In the genomic region with DNA sequence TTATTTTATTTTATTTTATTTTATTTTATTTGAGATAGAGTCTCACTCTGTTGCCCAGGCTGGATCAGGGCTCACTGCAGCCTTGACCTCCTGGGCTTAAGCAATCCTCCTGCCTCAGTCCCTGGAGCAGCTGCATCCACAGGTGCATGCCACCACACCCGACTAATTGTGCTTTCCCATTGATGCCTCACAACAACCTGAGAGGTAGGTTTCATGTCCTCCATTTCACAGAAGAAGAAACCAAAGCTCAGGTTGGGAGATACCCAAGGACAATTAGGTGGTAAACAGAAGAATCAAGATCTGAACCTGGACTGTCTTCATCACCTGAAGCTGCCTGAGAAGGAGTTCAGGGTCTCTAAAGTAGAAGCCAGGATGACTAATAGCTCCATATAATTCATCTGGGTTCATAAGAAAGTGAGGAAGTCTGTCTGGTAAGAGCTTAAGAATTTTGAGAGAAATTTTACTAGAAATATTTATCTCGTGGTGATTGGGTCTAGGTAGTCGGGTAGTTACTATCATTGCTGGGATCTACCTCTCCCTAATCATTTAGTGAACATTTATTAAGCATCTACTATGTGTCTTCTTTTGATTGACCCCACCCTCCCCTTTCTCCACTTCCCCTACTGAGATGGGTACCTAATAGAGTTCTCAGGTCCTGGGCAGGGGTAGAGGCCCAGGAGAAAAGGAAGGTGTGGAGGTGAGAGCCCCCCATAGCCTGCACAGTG, we compare ENCODE assay signal across 21 cellular contexts. TPM values are rescaled to one million over a fixed set of nuclear protein-coding genes. Genes with fewer than 3 reads are reported as not detected.
DNase-seq lines count a peak whose midpoint lies in the region; ATAC-seq and TF ChIP-seq lines count a peak whose summit lies in the region.
"Had no signal": no experiment of that assay in that cellular context is flagged by ENCODE, and none has a peak within 500 bp of the region (broad histone marks: within the 10 kb centered on the region; RNA-seq: fewer than 3 reads in every experiment).

No MANE protein-coding gene starts in this region.

- H3K4me1 ChIP-seq in HEK293 (ENCODE audit: control insufficient read depth, insufficient read depth, low read length): peaks cover 6% of the 10 kb centered on the region

- TF ChIP-seq CTCF in HEK293 (tag by site-specific recombination; IDR thresholded peaks at IDR 0.05): no peak
- no peak for TF ChIP-seq CTCF in VCaP (conservative IDR thresholded peaks at IDR 0.05)

- no peak overlapping the region for H3K27ac ChIP-seq in HEK293 (ENCODE audit: extremely low read depth, low read depth, low read length)
- H3K27ac ChIP-seq in VCaP: peak overlapping the region; percentile 60
- H3K27ac ChIP-seq: A549; BLaER1 treated with 17β-estradiol and CSF1 and Interleukin-3, amounts not matched to agents 10 nM and 100 nM had no signal

- peak; percentile 20 for DNase-seq in mesenteric fat pad (ENCODE audit: low spot score)
- DNase-seq in activated effector memory CD4-positive, alpha-beta T cell treated with Interleukin-2 at 50 U/mL for 16 hours: no peak
- DNase-seq: 8988T; ACHN; AML-193; BE2C; CD4-positive, alpha-beta T cell; CD8-positive, alpha-beta memory T cell; DMS 273 treated with DMSO at 0.1 percent for 48 hours; DMS79; EL; GDM1 had no signal

- H3K9me3 ChIP-seq in HEK293 (ENCODE audit: control insufficient read depth, insufficient read depth, low read depth, low read length): no peaks in the 10 kb centered on the region
- H3K9me3 ChIP-seq: A549, BE2C, HAP-1 had no signal

- no peaks in the 10 kb centered on the region for H3K36me3 ChIP-seq in HEK293 (ENCODE audit: control insufficient read depth in 2 of 2, insufficient read depth in 1 of 2, low read length in 2 of 2)
- H3K36me3 ChIP-seq: BE2C; BLaER1 treated with 17β-estradiol and CSF1 and Interleukin-3, amounts not matched to agents 10 nM and 100 nM; HAP-1 had no signal

- H3K4me3 ChIP-seq in HEK293 (ENCODE audit: low read depth, low read length): no peak overlapping the region
- H3K4me3 ChIP-seq: A549; BLaER1 treated with 17β-estradiol and CSF1 and Interleukin-3, amounts not matched to agents 10 nM and 100 nM; GM23338; HAP-1 had no signal

- TF ChIP-seq POLR2A in GM18505 (IDR thresholded peaks at IDR 0.05; ENCODE audit: borderline replicate concordance, extremely low read depth, insufficient read depth, insufficient read length): no peak

- CTCF ChIA-PET in HEK293 (lab: Yijun Ruan, JAX): interaction anchor here (0.6 to 29.1 kb wide), 9 partner anchors 9 to 534 kb away, joined by 3 to 915 read pairs (median 4); no protein-coding TSS in a partner anchor

- no peak for ATAC-seq in HG02588 (IDR thresholded peaks at IDR 0.05; ENCODE audit: unreplicated experiment)
- ATAC-seq in GM18505 (IDR thresholded peaks at IDR 0.05; ENCODE audit: unreplicated experiment): no peak
- ATAC-seq in GM18519 (IDR thresholded peaks at IDR 0.05; ENCODE audit: low FRiP score, unreplicated experiment): no peak
- ATAC-seq: A549, GM23338 had no signal

- POLR2A ChIA-PET in HEK293 (lab: Yijun Ruan, JAX): interaction anchor here (0.9 kb wide), 1 partner anchor 35 kb away, joined by 3 read pairs; no protein-coding TSS in a partner anchor

TF ChIP-seq in HEK293, 187 proteins besides CTCF, POLR2A, EP300 and RAD21:
- peak; percentile 91 for TF ChIP-seq SCRT2 (tag by site-specific recombination; IDR thresholded peaks at IDR 0.05)
- peak; percentile 95 for TF ChIP-seq ZNF664 (tag by site-specific recombination; IDR thresholded peaks at IDR 0.05)
- TF ChIP-seq SCRT1 (tag by site-specific recombination; IDR thresholded peaks at IDR 0.05; ENCODE audit: borderline replicate concordance): 0 out of 2 replicates have a peak, but pooled peaks have one; percentile 49
- 0 out of 2 replicates have a peak, but pooled peaks have one; percentile 26 for TF ChIP-seq ZBTB8A (tag by site-specific recombination; IDR thresholded peaks at IDR 0.05)
- TF ChIP-seq, protein P1, sequence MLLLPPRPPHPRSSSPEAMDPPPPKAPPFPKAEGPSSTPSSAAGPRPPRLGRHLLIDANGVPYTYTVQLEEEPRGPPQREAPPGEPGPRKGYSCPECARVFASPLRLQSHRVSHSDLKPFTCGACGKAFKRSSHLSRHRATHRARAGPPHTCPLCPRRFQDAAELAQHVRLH (tag by site-specific recombination; IDR thresholded peaks at IDR 0.05): no peak
- TF ChIP-seq MYNN (tag by site-specific recombination; IDR thresholded peaks at IDR 0.05; ENCODE audit: borderline replicate concordance): no peak
TF ChIP-seq in HEK293: peak in this region for 4.

RNA-seq across cellular contexts. Expression of a gene that starts 23.2 kb away (rescaled TPM):
- total RNA-seq in mesenteric fat pad: 194 TPM

RNA-seq across cellular contexts. Expression of a gene that starts 28.1 kb away (rescaled TPM):
- 165 TPM for total RNA-seq in mesenteric fat pad

RNA-seq across cellular contexts. Expression of a gene that starts 52.7 kb away (rescaled TPM):
- total RNA-seq in mesenteric fat pad: not detected
- total RNA-seq: CD4-positive, alpha-beta T cell; CD8-positive, alpha-beta memory T cell; GM23338 had no signal
